Comparison of ENCODE assay signal across 8 cellular contexts in genomic region chr10:67884313-67884841, GRCh38. TPM values are rescaled to one million over a fixed set of nuclear protein-coding genes. Genes with fewer than 3 reads are reported as not detected.
A peak's percentile ranks its signal among the peaks of the same experiment; 100 is the strongest.
DNase-seq lines count a peak whose midpoint lies in the region; ATAC-seq and TF ChIP-seq lines count a peak whose summit lies in the region.

SIRT1 (plus strand) TSS chr10:67884656; CDS start chr10:67884722, 66 bp downstream.

- H3K27ac ChIP-seq in C4-2B, result peak within 1 kb of the TSS; percentile 86

- TF ChIP-seq CTCF in C4-2B (conservative IDR thresholded peaks at IDR 0.05), result no peak; the same call in 1 of the 2 replicates

- DNase-seq in NCI-H526 treated with DMSO at 0.1 percent for 48 hours (lab: John Stamatoyannopoulos, UW) (peak; percentile 80), cortex of kidney (lab: John Stamatoyannopoulos, UW) (peak; percentile 67), left lobe of liver (ENCODE audit: low spot score) (peak; percentile 99)
- peak; percentile 93 for DNase-seq in activated CD4-positive, alpha-beta T cell treated with anti-CD3 and anti-CD28 coated beads, Interleukin-2, amount 50 U/mL, for 1 hour
- peak; percentile 90 to 93 for DNase-seq in stimulated activated CD4-positive, alpha-beta T cell treated with anti-CD3 and anti-CD28 coated beads, Interleukin-2, amount 100 ng/mL, for 24 hours

- ATAC-seq in GM19351 (IDR thresholded peaks at IDR 0.05; ENCODE audit: unreplicated experiment) (peak; percentile 81), HG03520 (IDR thresholded peaks at IDR 0.05; ENCODE audit: unreplicated experiment) (peak; percentile 73), left lobe of liver (peak; percentile 90)

RNA-seq across cellular contexts. Expression of gene SIRT1, which starts in this region (rescaled TPM):
- total RNA-seq in left lobe of liver, result 5.5 TPM

Comparison
In these comparisons a context has a peak if more than half of its experiments do, and no peak if none do; other contexts are left out.
1. Peak in every context shown above with its lines: DNase-seq, ATAC-seq and H3K27ac ChIP-seq.